12 cellular contexts compared by ENCODE assay signal in the genomic region with DNA sequence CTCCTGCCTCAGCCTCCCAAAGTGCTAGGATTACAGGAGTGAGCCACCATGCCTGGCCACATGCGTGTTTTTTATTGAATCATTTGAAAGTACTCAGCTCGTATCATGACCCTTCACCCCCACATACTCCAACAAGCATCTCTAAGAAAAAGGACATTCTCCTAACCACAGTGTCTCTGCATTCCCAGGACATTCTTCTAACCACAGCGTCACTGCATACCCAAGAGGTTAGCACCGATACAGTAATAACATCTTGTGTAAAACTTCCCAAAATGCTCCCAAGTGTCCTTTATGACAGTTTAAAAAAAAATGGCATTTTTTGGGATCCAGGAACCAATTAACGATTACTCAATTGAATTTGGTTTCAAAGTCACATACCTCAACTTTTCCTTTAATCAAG.
DNase-seq lines count a peak whose midpoint lies in the region; ATAC-seq, FAIRE-seq and TF ChIP-seq lines count a peak whose summit lies in the region.
"Had no signal": no experiment of that assay in that cellular context is flagged by ENCODE, and none has a peak within 500 bp of the region (broad histone marks: within the 10 kb centered on the region; RNA-seq: fewer than 3 reads in every experiment).

No MANE protein-coding gene starts in this region.

- DNase-seq in H54 (ENCODE audit: insufficient read length, low spot score) (no peak), amniotic epithelial cell (ENCODE audit: low read depth) (peak; percentile 84), islet precursor cell (peak; percentile 82), NCI-H345 treated with DMSO at 0.1 percent for 48 hours (lab: John Stamatoyannopoulos, UW; ENCODE audit: unreplicated experiment) (no peak), NCI-H2227 treated with DMSO at 0.1 percent for 48 hours (lab: John Stamatoyannopoulos, UW) (no peak)
- DNase-seq: activated gamma-delta T cell, erythroblast, T-helper 9 cell had no signal

- H3K27me3 ChIP-seq in subcutaneous abdominal adipose tissue (ENCODE audit: control insufficient read depth in 5 of 5, insufficient read depth in 4 of 5, low read length in 5 of 5), result no peaks in the 10 kb centered on the region
- H3K27me3 ChIP-seq: neural progenitor cell had no signal

- TF ChIP-seq POLR2A in H54 (IDR thresholded peaks at IDR 0.05; ENCODE audit: low read depth, low read length), result no peak

- H3K4me3 ChIP-seq in subcutaneous abdominal adipose tissue (ENCODE audit: low read depth in 1 of 5, low read length in 5 of 5), result no peak overlapping the region
- H3K4me3 ChIP-seq: neural progenitor cell had no signal

- no peaks in the 10 kb centered on the region for H3K9me3 ChIP-seq in subcutaneous abdominal adipose tissue (ENCODE audit: control insufficient read depth in 5 of 5, low read length in 5 of 5)

- peak; percentile 20 for FAIRE-seq in H54 (lab: Jason Lieb, UNC)

- peaks cover 6 to 78% (median 53%) of the 10 kb centered on the region in 5 donors for H3K4me1 ChIP-seq in subcutaneous abdominal adipose tissue (ENCODE audit: control insufficient read depth in 5 of 5, insufficient read depth in 5 of 5, low read length in 5 of 5)

- no peak overlapping the region for H3K9ac ChIP-seq in subcutaneous abdominal adipose tissue (ENCODE audit: low read length in 5 of 5)
- H3K9ac ChIP-seq: neural progenitor cell had no signal

- no peaks in the 10 kb centered on the region for H3K36me3 ChIP-seq in subcutaneous abdominal adipose tissue (ENCODE audit: control insufficient read depth in 5 of 5, insufficient read depth in 5 of 5, low read length in 5 of 5)
- H3K36me3 ChIP-seq: neural progenitor cell had no signal

- no peak for ATAC-seq in GM21786 (IDR thresholded peaks at IDR 0.05; ENCODE audit: unreplicated experiment)
- ATAC-seq in HG03342 (IDR thresholded peaks at IDR 0.05; ENCODE audit: unreplicated experiment), result no peak

- peak overlapping the region; percentile 71 for H3K27ac ChIP-seq in subcutaneous abdominal adipose tissue (ENCODE audit: low read depth, low read length)
- H3K27ac ChIP-seq: neural progenitor cell had no signal

Comparison
In these comparisons a context has a peak if more than half of its experiments do, and no peak if none do; other contexts are left out.
1. DNase-seq: peak in amniotic epithelial cell (single experiment) and islet precursor cell (single experiment); none in H54 (single experiment), NCI-H345 treated with DMSO at 0.1 percent for 48 hours (single experiment) and NCI-H2227 treated with DMSO at 0.1 percent for 48 hours (single experiment).